10 cellular contexts compared by ENCODE assay signal in genomic region chr2:69026026-69026425, GRCh38. TPM values are rescaled to one million over a fixed set of nuclear protein-coding genes. Genes with fewer than 3 reads are reported as not detected.
A peak's percentile ranks its signal among the peaks of the same experiment; 100 is the strongest.
DNase-seq lines count a peak whose midpoint lies in the region; ATAC-seq and TF ChIP-seq lines count a peak whose summit lies in the region.
"Had no signal": no experiment of that assay in that cellular context is flagged by ENCODE, and none has a peak within 500 bp of the region (broad histone marks: within the 10 kb centered on the region; RNA-seq: fewer than 3 reads in every experiment).

No MANE protein-coding gene starts in this region.

- H3K4me1 ChIP-seq in DND-41 (ENCODE audit: insufficient read depth, low read length): no peaks in the 10 kb centered on the region

- H3K4me2 ChIP-seq in DND-41 (ENCODE audit: insufficient read depth, low read length): no peak overlapping the region

- H3K9ac ChIP-seq in DND-41 (ENCODE audit: low read depth, low read length): no peak overlapping the region

- peaks cover 7% of the 10 kb centered on the region for H3K9me3 ChIP-seq in DND-41 (ENCODE audit: insufficient read depth, low read length, severe bottlenecking)

- no peaks in the 10 kb centered on the region for H3K36me3 ChIP-seq in DND-41 (ENCODE audit: insufficient read depth, low read length)

- no peak for DNase-seq in DND-41
- DNase-seq in HCEC 1CT: peak; percentile 41
- DNase-seq in NOMO-1 treated with dmso at 0.1 percent for 144 hours (lab: John Stamatoyannopoulos, UW; ENCODE audit: unreplicated experiment): peak; percentile 25
- DNase-seq in coronary artery (ENCODE audit: low spot score): no peak
- peak; percentile 60 for DNase-seq in mucosa of gallbladder (ENCODE audit: low spot score)
- no peak for DNase-seq in ecto neural progenitor cell (ENCODE audit: low spot score)

- peak; percentile 52 for TF ChIP-seq CTCF in DND-41 (IDR thresholded peaks at IDR 0.05; ENCODE audit: borderline replicate concordance, extremely low read depth, low read length, poor library complexity, severe bottlenecking)
- TF ChIP-seq CTCF in coronary artery (IDR thresholded peaks at IDR 0.05): peak; percentile 25

- ATAC-seq in DND-41 (ENCODE audit: insufficient read depth, low read depth) (no peak), HG02610 (IDR thresholded peaks at IDR 0.05; ENCODE audit: unreplicated experiment) (no peak), HG03135 (IDR thresholded peaks at IDR 0.05; ENCODE audit: unreplicated experiment) (no peak)

- H3K4me3 ChIP-seq in DND-41 (ENCODE audit: low read depth in 1 of 2, low read length in 2 of 2) (no peak overlapping the region), coronary artery (no peak overlapping the region)

- H3K27ac ChIP-seq in DND-41 (ENCODE audit: low read length) (no peak overlapping the region), coronary artery (peak overlapping the region in 1 of 2 donors; percentile 59)

- peaks cover 3% of the 10 kb centered on the region; the same call in 1 of the 2 replicates for H4K20me1 ChIP-seq in DND-41 (ENCODE audit: insufficient read depth, low read length)

- no peak overlapping the region for H2AFZ ChIP-seq in DND-41 (ENCODE audit: low read depth, low read length)

- H3K79me2 ChIP-seq in DND-41 (ENCODE audit: insufficient read depth, low read length): peaks cover 30% of the 10 kb centered on the region; the same call in 1 of the 2 replicates

- no peaks in the 10 kb centered on the region for H3K27me3 ChIP-seq in DND-41 (ENCODE audit: insufficient read depth, low read length, poor library complexity)

RNA-seq across cellular contexts. Expression of gene ANTXR1, which starts 13.0 kb away (rescaled TPM):
- 142 TPM for total RNA-seq in mucosa of gallbladder

RNA-seq across cellular contexts. Expression of gene GKN1, which starts 51.6 kb away (rescaled TPM):
- total RNA-seq in mucosa of gallbladder: not detected
- total RNA-seq: natural killer cell treated with Interleukin-12 subunit alpha and Interleukin-12 subunit beta and Interleukin-15 and Interleukin-18, amount 100 ng/mL, for 72 hours; T-helper 1 cell treated with Interleukin-12 subunit alpha and Interleukin-12 subunit beta and Interleukin-4 antibody, amounts not matched to agents 30 ng/mL and 1 ng/mL, for 36 hours had no signal

Comparison
In these comparisons a context has a peak if more than half of its experiments do, and no peak if none do; other contexts are left out.
1. DNase-seq: peak in HCEC 1CT (single experiment), NOMO-1 treated with dmso at 0.1 percent for 144 hours (single experiment) and mucosa of gallbladder (single experiment); none in DND-41 (single experiment), coronary artery (single experiment) and ecto neural progenitor cell (single experiment).